Comparison of ENCODE assay signal across 8 cellular contexts in genomic region chr6:71288228-71289038, GRCh38. TPM values are rescaled to one million over a fixed set of nuclear protein-coding genes. Genes with fewer than 3 reads are reported as not detected.
DNase-seq lines count a peak whose midpoint lies in the region; ATAC-seq and TF ChIP-seq lines count a peak whose summit lies in the region.

Gene OGFRL1, plus strand, starts transcription at chr6:71288811. Its CDS starts 126 bp downstream, at chr6:71288937.

- H3F3A ChIP-seq in OCI-LY1 (ENCODE audit: insufficient read depth, low read length): no peaks in the 10 kb centered on the region

- H3K9me3 ChIP-seq in OCI-LY1 (ENCODE audit: low read length): no peaks in the 10 kb centered on the region
- H3K9me3 ChIP-seq in mucosa of descending colon: no peaks in the 10 kb centered on the region

- no peak for TF ChIP-seq CTCF in OCI-LY1 (IDR thresholded peaks at IDR 0.05; ENCODE audit: low read length)
- peak; percentile 12 for TF ChIP-seq CTCF in mucosa of descending colon (IDR thresholded peaks at IDR 0.05)

- no peaks in the 10 kb centered on the region for H3K9me2 ChIP-seq in OCI-LY1 (ENCODE audit: low read depth, low read length)

- H3K4me2 ChIP-seq in OCI-LY1 (ENCODE audit: low read length): peak within 1 kb of the TSS; percentile 100

- peak within 1 kb of the TSS; percentile 90 for H3K9ac ChIP-seq in OCI-LY1 (ENCODE audit: low read length)

- no peaks in the 10 kb centered on the region for H3K27me3 ChIP-seq in OCI-LY1 (ENCODE audit: insufficient read depth, low read length)

- peaks cover 40% of the 10 kb centered on the region for H3K79me2 ChIP-seq in OCI-LY1 (ENCODE audit: insufficient read depth, low read length)

- peaks cover 49% of the 10 kb centered on the region for H3K4me1 ChIP-seq in OCI-LY1 (ENCODE audit: insufficient read depth, low read length, severe bottlenecking)
- H3K4me1 ChIP-seq in mucosa of descending colon (ENCODE audit: low read depth): no peaks in the 10 kb centered on the region

- ATAC-seq in GM21390 (IDR thresholded peaks at IDR 0.05; ENCODE audit: unreplicated experiment) (peak; percentile 87), mucosa of descending colon (peak; percentile 97)

- H2AFZ ChIP-seq in OCI-LY1 (ENCODE audit: low read length): peak within 1 kb of the TSS; percentile 72; the same call in 1 of the 2 replicates

- peak within 1 kb of the TSS; percentile 96 for H3K27ac ChIP-seq in OCI-LY1 (ENCODE audit: low read depth, low read length, poor library complexity, severe bottlenecking)
- H3K27ac ChIP-seq in epithelial cell of prostate: peak within 1 kb of the TSS; percentile 57

- intact Hi-C loops in mucosa of descending colon (cut with DNase I, micrococcal nuclease): no loop called here

- H3K4me3 ChIP-seq in OCI-LY1 (ENCODE audit: low read depth, low read length, poor library complexity, severe bottlenecking) (peak within 1 kb of the TSS; percentile 90), mucosa of descending colon (peak within 1 kb of the TSS; percentile 59)

- DNase-seq in D341Med (ENCODE audit: low spot score) (peak; percentile 93), HUDEP-2 (lab: John Stamatoyannopoulos, UW; ENCODE audit: unreplicated experiment in 76 of 76) (peak in 52 of 76 experiments; percentile 15 to 73 (median 49)), activated T-cell treated with anti-CD3 and anti-CD28 coated beads for 24 hours (ENCODE audit: low read depth) (peak; percentile 49), epithelial cell of prostate (ENCODE audit: low read depth, low spot score) (no peak), mucosa of descending colon (peak; percentile 71 to 86 (median 83))
- peak; percentile 63 for DNase-seq in stimulated activated CD8-positive, alpha-beta memory T cell treated with anti-CD3 and anti-CD28 coated beads, Interleukin-4, amount 100 ng/mL, for 24 hours (ENCODE audit: low read depth)

- no peaks in the 10 kb centered on the region for H4K20me1 ChIP-seq in OCI-LY1 (ENCODE audit: insufficient read depth, low read length)

- peaks cover 8% of the 10 kb centered on the region for H3K36me3 ChIP-seq in OCI-LY1 (ENCODE audit: insufficient read depth, low read length)
- no peaks in the 10 kb centered on the region for H3K36me3 ChIP-seq in mucosa of descending colon (ENCODE audit: low read depth)

RNA-seq across cellular contexts. Expression of gene OGFRL1, which starts in this region (rescaled TPM):
- 10 to 100 TPM in 1 of 3 donors, 1 to 10 TPM in 2; 2.7 to 19.7 (median 6.6) TPM for total RNA-seq in mucosa of descending colon
